1 cellular context compared by ENCODE assay signal in the genomic region with DNA sequence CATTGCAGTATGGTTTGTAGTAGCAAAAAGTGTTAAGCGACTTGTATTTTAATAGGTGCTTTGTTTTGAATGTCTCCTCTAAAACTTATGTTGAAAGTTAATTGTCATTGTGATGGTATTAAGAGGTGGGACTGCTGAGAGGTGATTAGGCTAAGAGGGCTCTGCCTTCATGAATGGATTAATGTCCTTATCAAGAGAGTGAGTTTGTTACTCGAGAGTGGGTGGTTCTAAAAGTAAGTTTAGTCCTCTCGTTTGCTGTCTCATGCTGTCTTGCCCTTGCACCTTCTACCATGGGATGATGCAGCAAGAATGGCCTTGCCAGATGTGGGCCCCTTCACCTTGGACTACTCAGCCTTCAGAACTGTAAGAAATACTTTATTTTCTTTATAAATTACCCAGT.
TF ChIP-seq lines count a peak whose summit lies in the region.

No MANE protein-coding gene starts in this region.

TF ChIP-seq in K562, 482 proteins besides CTCF, POLR2A, EP300 and RAD21 (continues in another document):
- TF ChIP-seq ZNF143 (CRISPR knock-in tag; IDR thresholded peaks at IDR 0.05) (no peak), HSF4 (CRISPR knock-in tag; IDR thresholded peaks at IDR 0.05; ENCODE audit: borderline replicate concordance) (no peak), ETV5 (CRISPR knock-in tag; IDR thresholded peaks at IDR 0.05; ENCODE audit: low read depth) (no peak), BRCA1 (IDR thresholded peaks at IDR 0.05) (no peak), BRCA1 (CRISPR knock-in tag; IDR thresholded peaks at IDR 0.05) (no peak), SP1 (CRISPR knock-in tag; IDR thresholded peaks at IDR 0.05) (no peak), ILF3 (IDR thresholded peaks at IDR 0.05; ENCODE audit: borderline replicate concordance) (no peak), CHD2 (IDR thresholded peaks at IDR 0.05; ENCODE audit: low read depth, low read length) (no peak), ZNF445 (CRISPR knock-in tag; IDR thresholded peaks at IDR 0.05; ENCODE audit: low read depth) (no peak), ZNF76 (CRISPR knock-in tag; IDR thresholded peaks at IDR 0.05; ENCODE audit: borderline replicate concordance) (no peak), SMARCA4 (IDR thresholded peaks at IDR 0.05) (peak; percentile 74; the same call in 1 of the 2 replicates), FOXJ3 (CRISPR knock-in tag; IDR thresholded peaks at IDR 0.05) (no peak), BDP1 (IDR thresholded peaks at IDR 0.05; ENCODE audit: insufficient read depth, insufficient read length) (no peak), ZNF785 (CRISPR knock-in tag; IDR thresholded peaks at IDR 0.05) (no peak), ZFP30 (CRISPR knock-in tag; IDR thresholded peaks at IDR 0.05; ENCODE audit: borderline replicate concordance) (no peak), MCM3 (IDR thresholded peaks at IDR 0.05) (no peak), YBX1 (IDR thresholded peaks at IDR 0.05) (no peak), L3MBTL2 (IDR thresholded peaks at IDR 0.05) (no peak), SETDB1 (IDR thresholded peaks at IDR 0.05; ENCODE audit: low read length) (no peak), TEAD4 (IDR thresholded peaks at IDR 0.05; ENCODE audit: low read length) (peak; percentile 46; the same call in 1 of the 2 replicates), TEAD4 (CRISPR knock-in tag; IDR thresholded peaks at IDR 0.05; ENCODE audit: borderline replicate concordance) (no peak), TCF7L2 (IDR thresholded peaks at IDR 0.05; ENCODE audit: low read depth, low read length) (no peak), ZNF184 (CRISPR knock-in tag; IDR thresholded peaks at IDR 0.05) (no peak), HNRNPL (IDR thresholded peaks at IDR 0.05; ENCODE audit: low read depth, low read length) (no peak), ETV6 (IDR thresholded peaks at IDR 0.05; ENCODE audit: borderline replicate concordance in 1 of 2, low read depth in 2 of 2, low read length in 1 of 2) (no peak), ETV6 (CRISPR knock-in tag; IDR thresholded peaks at IDR 0.05; ENCODE audit: borderline replicate concordance) (no peak), SMARCC2 (IDR thresholded peaks at IDR 0.05; ENCODE audit: low read depth) (no peak; the same call in 1 of the 2 replicates), NR3C1 (CRISPR knock-in tag; IDR thresholded peaks at IDR 0.05) (no peak), NRF1 (conservative IDR thresholded peaks at IDR 0.05 in 1 of 2, IDR thresholded peaks at IDR 0.05 in 1 of 2) (0 out of 4 replicates have a peak, but pooled peaks of 1 of the 2 experiments have one; percentile 9), ZNF778 (CRISPR knock-in tag; IDR thresholded peaks at IDR 0.05) (no peak), CCNT2 (IDR thresholded peaks at IDR 0.05; ENCODE audit: borderline replicate concordance, extremely low read depth, insufficient read length, low read depth, low read length) (peak; percentile 21), ZNF583 (CRISPR knock-in tag; IDR thresholded peaks at IDR 0.05) (no peak), NFIX (CRISPR knock-in tag; IDR thresholded peaks at IDR 0.05; ENCODE audit: low read depth) (no peak), SMAD3 (CRISPR knock-in tag; conservative IDR thresholded peaks at IDR 0.05) (no peak), FIP1L1 (IDR thresholded peaks at IDR 0.05; ENCODE audit: low read depth, low read length, poor library complexity, severe bottlenecking) (no peak), POLR2G (IDR thresholded peaks at IDR 0.05; ENCODE audit: low read depth, low read length) (no peak), FOXK2 (conservative IDR thresholded peaks at IDR 0.05 in 1 of 2, IDR thresholded peaks at IDR 0.05 in 1 of 2; ENCODE audit: low read depth in 2 of 2) (no peak), ZZZ3 (IDR thresholded peaks at IDR 0.05) (no peak), ZNF551 (CRISPR knock-in tag; IDR thresholded peaks at IDR 0.05) (no peak), ZNF584 (CRISPR knock-in tag; IDR thresholded peaks at IDR 0.05; ENCODE audit: low read depth) (no peak), NFATC3 (IDR thresholded peaks at IDR 0.05) (no peak), KDM2B (CRISPR knock-in tag; IDR thresholded peaks at IDR 0.05) (no peak)
- TF ChIP-seq, protein P1, sequence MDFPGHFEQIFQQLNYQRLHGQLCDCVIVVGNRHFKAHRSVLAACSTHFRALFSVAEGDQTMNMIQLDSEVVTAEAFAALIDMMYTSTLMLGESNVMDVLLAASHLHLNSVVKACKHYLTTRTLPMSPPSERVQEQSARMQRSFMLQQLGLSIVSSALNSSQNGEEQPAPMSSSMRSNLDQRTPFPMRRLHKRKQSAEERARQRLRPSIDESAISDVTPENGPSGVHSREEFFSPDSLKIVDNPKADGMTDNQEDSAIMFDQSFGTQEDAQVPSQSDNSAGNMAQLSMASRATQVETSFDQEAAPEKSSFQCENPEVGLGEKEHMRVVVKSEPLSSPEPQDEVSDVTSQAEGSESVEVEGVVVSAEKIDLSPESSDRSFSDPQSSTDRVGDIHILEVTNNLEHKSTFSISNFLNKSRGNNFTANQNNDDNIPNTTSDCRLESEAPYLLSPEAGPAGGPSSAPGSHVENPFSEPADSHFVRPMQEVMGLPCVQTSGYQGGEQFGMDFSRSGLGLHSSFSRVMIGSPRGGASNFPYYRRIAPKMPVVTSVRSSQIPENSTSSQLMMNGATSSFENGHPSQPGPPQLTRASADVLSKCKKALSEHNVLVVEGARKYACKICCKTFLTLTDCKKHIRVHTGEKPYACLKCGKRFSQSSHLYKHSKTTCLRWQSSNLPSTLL (IDR thresholded peaks at IDR 0.05) = no peak
- TF ChIP-seq, protein P2, sequence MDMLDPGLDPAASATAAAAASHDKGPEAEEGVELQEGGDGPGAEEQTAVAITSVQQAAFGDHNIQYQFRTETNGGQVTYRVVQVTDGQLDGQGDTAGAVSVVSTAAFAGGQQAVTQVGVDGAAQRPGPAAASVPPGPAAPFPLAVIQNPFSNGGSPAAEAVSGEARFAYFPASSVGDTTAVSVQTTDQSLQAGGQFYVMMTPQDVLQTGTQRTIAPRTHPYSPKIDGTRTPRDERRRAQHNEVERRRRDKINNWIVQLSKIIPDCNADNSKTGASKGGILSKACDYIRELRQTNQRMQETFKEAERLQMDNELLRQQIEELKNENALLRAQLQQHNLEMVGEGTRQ (CRISPR knock-in tag; IDR thresholded peaks at IDR 0.05) = no peak
- TF ChIP-seq, protein P3, sequence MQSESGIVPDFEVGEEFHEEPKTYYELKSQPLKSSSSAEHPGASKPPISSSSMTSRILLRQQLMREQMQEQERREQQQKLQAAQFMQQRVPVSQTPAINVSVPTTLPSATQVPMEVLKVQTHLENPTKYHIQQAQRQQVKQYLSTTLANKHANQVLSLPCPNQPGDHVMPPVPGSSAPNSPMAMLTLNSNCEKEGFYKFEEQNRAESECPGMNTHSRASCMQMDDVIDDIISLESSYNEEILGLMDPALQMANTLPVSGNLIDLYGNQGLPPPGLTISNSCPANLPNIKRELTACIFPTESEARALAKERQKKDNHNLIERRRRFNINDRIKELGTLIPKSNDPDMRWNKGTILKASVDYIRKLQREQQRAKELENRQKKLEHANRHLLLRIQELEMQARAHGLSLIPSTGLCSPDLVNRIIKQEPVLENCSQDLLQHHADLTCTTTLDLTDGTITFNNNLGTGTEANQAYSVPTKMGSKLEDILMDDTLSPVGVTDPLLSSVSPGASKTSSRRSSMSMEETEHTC (IDR thresholded peaks at IDR 0.05) = no peak
- TF ChIP-seq, protein P4, sequence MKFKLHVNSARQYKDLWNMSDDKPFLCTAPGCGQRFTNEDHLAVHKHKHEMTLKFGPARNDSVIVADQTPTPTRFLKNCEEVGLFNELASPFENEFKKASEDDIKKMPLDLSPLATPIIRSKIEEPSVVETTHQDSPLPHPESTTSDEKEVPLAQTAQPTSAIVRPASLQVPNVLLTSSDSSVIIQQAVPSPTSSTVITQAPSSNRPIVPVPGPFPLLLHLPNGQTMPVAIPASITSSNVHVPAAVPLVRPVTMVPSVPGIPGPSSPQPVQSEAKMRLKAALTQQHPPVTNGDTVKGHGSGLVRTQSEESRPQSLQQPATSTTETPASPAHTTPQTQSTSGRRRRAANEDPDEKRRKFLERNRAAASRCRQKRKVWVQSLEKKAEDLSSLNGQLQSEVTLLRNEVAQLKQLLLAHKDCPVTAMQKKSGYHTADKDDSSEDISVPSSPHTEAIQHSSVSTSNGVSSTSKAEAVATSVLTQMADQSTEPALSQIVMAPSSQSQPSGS (CRISPR knock-in tag; IDR thresholded peaks at IDR 0.05) = no peak
- TF ChIP-seq, protein P5, sequence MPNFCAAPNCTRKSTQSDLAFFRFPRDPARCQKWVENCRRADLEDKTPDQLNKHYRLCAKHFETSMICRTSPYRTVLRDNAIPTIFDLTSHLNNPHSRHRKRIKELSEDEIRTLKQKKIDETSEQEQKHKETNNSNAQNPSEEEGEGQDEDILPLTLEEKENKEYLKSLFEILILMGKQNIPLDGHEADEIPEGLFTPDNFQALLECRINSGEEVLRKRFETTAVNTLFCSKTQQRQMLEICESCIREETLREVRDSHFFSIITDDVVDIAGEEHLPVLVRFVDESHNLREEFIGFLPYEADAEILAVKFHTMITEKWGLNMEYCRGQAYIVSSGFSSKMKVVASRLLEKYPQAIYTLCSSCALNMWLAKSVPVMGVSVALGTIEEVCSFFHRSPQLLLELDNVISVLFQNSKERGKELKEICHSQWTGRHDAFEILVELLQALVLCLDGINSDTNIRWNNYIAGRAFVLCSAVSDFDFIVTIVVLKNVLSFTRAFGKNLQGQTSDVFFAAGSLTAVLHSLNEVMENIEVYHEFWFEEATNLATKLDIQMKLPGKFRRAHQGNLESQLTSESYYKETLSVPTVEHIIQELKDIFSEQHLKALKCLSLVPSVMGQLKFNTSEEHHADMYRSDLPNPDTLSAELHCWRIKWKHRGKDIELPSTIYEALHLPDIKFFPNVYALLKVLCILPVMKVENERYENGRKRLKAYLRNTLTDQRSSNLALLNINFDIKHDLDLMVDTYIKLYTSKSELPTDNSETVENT (CRISPR knock-in tag; IDR thresholded peaks at IDR 0.05) = no peak
- TF ChIP-seq, protein P6, sequence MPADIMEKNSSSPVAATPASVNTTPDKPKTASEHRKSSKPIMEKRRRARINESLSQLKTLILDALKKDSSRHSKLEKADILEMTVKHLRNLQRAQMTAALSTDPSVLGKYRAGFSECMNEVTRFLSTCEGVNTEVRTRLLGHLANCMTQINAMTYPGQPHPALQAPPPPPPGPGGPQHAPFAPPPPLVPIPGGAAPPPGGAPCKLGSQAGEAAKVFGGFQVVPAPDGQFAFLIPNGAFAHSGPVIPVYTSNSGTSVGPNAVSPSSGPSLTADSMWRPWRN (IDR thresholded peaks at IDR 0.05; ENCODE audit: low read depth) = no peak
- TF ChIP-seq, protein P7, sequence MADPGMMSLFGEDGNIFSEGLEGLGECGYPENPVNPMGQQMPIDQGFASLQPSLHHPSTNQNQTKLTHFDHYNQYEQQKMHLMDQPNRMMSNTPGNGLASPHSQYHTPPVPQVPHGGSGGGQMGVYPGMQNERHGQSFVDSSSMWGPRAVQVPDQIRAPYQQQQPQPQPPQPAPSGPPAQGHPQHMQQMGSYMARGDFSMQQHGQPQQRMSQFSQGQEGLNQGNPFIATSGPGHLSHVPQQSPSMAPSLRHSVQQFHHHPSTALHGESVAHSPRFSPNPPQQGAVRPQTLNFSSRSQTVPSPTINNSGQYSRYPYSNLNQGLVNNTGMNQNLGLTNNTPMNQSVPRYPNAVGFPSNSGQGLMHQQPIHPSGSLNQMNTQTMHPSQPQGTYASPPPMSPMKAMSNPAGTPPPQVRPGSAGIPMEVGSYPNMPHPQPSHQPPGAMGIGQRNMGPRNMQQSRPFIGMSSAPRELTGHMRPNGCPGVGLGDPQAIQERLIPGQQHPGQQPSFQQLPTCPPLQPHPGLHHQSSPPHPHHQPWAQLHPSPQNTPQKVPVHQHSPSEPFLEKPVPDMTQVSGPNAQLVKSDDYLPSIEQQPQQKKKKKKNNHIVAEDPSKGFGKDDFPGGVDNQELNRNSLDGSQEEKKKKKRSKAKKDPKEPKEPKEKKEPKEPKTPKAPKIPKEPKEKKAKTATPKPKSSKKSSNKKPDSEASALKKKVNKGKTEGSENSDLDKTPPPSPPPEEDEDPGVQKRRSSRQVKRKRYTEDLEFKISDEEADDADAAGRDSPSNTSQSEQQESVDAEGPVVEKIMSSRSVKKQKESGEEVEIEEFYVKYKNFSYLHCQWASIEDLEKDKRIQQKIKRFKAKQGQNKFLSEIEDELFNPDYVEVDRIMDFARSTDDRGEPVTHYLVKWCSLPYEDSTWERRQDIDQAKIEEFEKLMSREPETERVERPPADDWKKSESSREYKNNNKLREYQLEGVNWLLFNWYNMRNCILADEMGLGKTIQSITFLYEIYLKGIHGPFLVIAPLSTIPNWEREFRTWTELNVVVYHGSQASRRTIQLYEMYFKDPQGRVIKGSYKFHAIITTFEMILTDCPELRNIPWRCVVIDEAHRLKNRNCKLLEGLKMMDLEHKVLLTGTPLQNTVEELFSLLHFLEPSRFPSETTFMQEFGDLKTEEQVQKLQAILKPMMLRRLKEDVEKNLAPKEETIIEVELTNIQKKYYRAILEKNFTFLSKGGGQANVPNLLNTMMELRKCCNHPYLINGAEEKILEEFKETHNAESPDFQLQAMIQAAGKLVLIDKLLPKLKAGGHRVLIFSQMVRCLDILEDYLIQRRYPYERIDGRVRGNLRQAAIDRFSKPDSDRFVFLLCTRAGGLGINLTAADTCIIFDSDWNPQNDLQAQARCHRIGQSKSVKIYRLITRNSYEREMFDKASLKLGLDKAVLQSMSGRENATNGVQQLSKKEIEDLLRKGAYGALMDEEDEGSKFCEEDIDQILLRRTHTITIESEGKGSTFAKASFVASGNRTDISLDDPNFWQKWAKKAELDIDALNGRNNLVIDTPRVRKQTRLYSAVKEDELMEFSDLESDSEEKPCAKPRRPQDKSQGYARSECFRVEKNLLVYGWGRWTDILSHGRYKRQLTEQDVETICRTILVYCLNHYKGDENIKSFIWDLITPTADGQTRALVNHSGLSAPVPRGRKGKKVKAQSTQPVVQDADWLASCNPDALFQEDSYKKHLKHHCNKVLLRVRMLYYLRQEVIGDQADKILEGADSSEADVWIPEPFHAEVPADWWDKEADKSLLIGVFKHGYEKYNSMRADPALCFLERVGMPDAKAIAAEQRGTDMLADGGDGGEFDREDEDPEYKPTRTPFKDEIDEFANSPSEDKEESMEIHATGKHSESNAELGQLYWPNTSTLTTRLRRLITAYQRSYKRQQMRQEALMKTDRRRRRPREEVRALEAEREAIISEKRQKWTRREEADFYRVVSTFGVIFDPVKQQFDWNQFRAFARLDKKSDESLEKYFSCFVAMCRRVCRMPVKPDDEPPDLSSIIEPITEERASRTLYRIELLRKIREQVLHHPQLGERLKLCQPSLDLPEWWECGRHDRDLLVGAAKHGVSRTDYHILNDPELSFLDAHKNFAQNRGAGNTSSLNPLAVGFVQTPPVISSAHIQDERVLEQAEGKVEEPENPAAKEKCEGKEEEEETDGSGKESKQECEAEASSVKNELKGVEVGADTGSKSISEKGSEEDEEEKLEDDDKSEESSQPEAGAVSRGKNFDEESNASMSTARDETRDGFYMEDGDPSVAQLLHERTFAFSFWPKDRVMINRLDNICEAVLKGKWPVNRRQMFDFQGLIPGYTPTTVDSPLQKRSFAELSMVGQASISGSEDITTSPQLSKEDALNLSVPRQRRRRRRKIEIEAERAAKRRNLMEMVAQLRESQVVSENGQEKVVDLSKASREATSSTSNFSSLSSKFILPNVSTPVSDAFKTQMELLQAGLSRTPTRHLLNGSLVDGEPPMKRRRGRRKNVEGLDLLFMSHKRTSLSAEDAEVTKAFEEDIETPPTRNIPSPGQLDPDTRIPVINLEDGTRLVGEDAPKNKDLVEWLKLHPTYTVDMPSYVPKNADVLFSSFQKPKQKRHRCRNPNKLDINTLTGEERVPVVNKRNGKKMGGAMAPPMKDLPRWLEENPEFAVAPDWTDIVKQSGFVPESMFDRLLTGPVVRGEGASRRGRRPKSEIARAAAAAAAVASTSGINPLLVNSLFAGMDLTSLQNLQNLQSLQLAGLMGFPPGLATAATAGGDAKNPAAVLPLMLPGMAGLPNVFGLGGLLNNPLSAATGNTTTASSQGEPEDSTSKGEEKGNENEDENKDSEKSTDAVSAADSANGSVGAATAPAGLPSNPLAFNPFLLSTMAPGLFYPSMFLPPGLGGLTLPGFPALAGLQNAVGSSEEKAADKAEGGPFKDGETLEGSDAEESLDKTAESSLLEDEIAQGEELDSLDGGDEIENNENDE (IDR thresholded peaks at IDR 0.05; ENCODE audit: low read depth, low read length) = no peak
